In the genomic region with DNA sequence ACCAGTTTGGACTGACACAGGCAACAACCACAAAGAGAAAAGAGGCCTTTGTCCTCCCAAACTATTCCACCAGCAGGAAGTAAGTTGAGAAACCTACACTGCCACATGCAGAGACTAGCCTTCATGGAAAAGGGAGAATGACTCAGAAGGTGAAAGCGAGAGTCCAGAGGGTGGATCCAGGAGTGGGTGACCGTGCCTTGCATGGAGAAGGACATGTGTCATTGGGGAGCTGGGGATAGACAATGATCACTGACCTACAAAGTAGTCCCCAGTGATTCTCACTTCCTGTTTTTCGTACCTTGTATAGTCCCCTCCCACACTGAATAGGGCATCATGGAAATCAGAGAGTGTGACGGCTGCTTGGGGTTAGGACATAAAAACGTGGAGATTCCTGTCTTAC, we compare ENCODE assay signal across 10 cellular contexts.
DNase-seq lines count a peak whose midpoint lies in the region; ATAC-seq and TF ChIP-seq lines count a peak whose summit lies in the region.
"Had no signal": no experiment of that assay in that cellular context is flagged by ENCODE, and none has a peak within 500 bp of the region (broad histone marks: within the 10 kb centered on the region; RNA-seq: fewer than 3 reads in every experiment).

No MANE protein-coding gene starts in this region.

- DNase-seq in activated naive CD8-positive, alpha-beta T cell treated with anti-CD3 and anti-CD28 coated beads, Interleukin-2, amount 50 U/mL, for 24 hours: peak; percentile 10
- DNase-seq in activated naive CD8-positive, alpha-beta T cell treated with anti-CD3 and anti-CD28 coated beads for 36 hours: no peak
- DNase-seq in RWPE2 (ENCODE audit: low spot score) (no peak), dorsolateral prefrontal cortex (no peak), SKM-1 treated with dmso at 0.1 percent for 144 hours (lab: John Stamatoyannopoulos, UW; ENCODE audit: unreplicated experiment) (no peak), GF-D8 (lab: John Stamatoyannopoulos, UW) (no peak)
- DNase-seq: stimulated activated naive CD4-positive, alpha-beta T cell had no signal

- peaks cover 12% of the 10 kb centered on the region for H3K4me1 Mint-ChIP-seq in activated naive CD8-positive, alpha-beta T cell treated with anti-CD3 and anti-CD28 coated beads, Interleukin-2, amount 50 U/mL, for 24 hours
- peaks cover 10% of the 10 kb centered on the region for H3K4me1 Mint-ChIP-seq in activated naive CD8-positive, alpha-beta T cell treated with anti-CD3 and anti-CD28 coated beads for 36 hours

- no peaks in the 10 kb centered on the region for H3K36me3 Mint-ChIP-seq in activated naive CD8-positive, alpha-beta T cell treated with anti-CD3 and anti-CD28 coated beads, Interleukin-2, amount 50 U/mL, for 24 hours (ENCODE audit: low read depth)
- H3K36me3 Mint-ChIP-seq in activated naive CD8-positive, alpha-beta T cell treated with anti-CD3 and anti-CD28 coated beads for 36 hours: no peaks in the 10 kb centered on the region

- H3K27me3 ChIP-seq in RWPE2 (ENCODE audit: insufficient read depth, poor library complexity, severe bottlenecking): no peaks in the 10 kb centered on the region
- no peaks in the 10 kb centered on the region for H3K27me3 ChIP-seq in dorsolateral prefrontal cortex

- no peak for TF ChIP-seq CTCF in RWPE2 (IDR thresholded peaks at IDR 0.05; ENCODE audit: poor library complexity, severe bottlenecking)
- no peak for TF ChIP-seq CTCF in dorsolateral prefrontal cortex (IDR thresholded peaks at IDR 0.05 in 54 of 56, conservative IDR thresholded peaks at IDR 0.05 in 2 of 56; ENCODE audit: low read depth in 1 of 56, partially characterized antibody in 56 of 56)

- intact Hi-C loops in dorsolateral prefrontal cortex (cut with DNase I): no loop called here

- H3K4me3 Mint-ChIP-seq in activated naive CD8-positive, alpha-beta T cell treated with anti-CD3 and anti-CD28 coated beads, Interleukin-2, amount 50 U/mL, for 24 hours: no peak overlapping the region
- no peak overlapping the region for H3K4me3 Mint-ChIP-seq in activated naive CD8-positive, alpha-beta T cell treated with anti-CD3 and anti-CD28 coated beads for 36 hours
- H3K4me3 Mint-ChIP-seq: dendritic cell treated with granulocyte-macrophage colony-stimulating factor and Interleukin-4, amounts not matched to agents 40 ng/mL and 50 ng/mL, for 4 days had no signal

- ATAC-seq in activated naive CD8-positive, alpha-beta T cell treated with anti-CD3 and anti-CD28 coated beads, Interleukin-2, amount 50 U/mL, for 24 hours: peak; percentile 65
- peak; percentile 86 for ATAC-seq in HG03066 (IDR thresholded peaks at IDR 0.05; ENCODE audit: low read depth, unreplicated experiment)
- ATAC-seq in RWPE2 (ENCODE audit: low read depth): peak; percentile 84
- ATAC-seq in GM19328 (IDR thresholded peaks at IDR 0.05; ENCODE audit: unreplicated experiment): no peak

- peaks cover 5% of the 10 kb centered on the region for H3K9me3 Mint-ChIP-seq in activated naive CD8-positive, alpha-beta T cell treated with anti-CD3 and anti-CD28 coated beads, Interleukin-2, amount 50 U/mL, for 24 hours
- H3K9me3 Mint-ChIP-seq in activated naive CD8-positive, alpha-beta T cell treated with anti-CD3 and anti-CD28 coated beads for 36 hours: peaks cover 6% of the 10 kb centered on the region

- H3K27ac Mint-ChIP-seq in activated naive CD8-positive, alpha-beta T cell treated with anti-CD3 and anti-CD28 coated beads, Interleukin-2, amount 50 U/mL, for 24 hours: no peak overlapping the region
- H3K27ac Mint-ChIP-seq in activated naive CD8-positive, alpha-beta T cell treated with anti-CD3 and anti-CD28 coated beads for 36 hours: no peak overlapping the region
- H3K27ac Mint-ChIP-seq: dendritic cell treated with granulocyte-macrophage colony-stimulating factor and Interleukin-4, amounts not matched to agents 40 ng/mL and 50 ng/mL, for 4 days had no signal

- H3K4me1 ChIP-seq in RWPE2 (ENCODE audit: insufficient read depth, poor library complexity, severe bottlenecking): peaks cover 24% of the 10 kb centered on the region

- H3K27ac ChIP-seq in RWPE2 (ENCODE audit: poor library complexity, severe bottlenecking) (peak overlapping the region; percentile 64), dorsolateral prefrontal cortex (no peak overlapping the region)

- H3K27me3 Mint-ChIP-seq in activated naive CD8-positive, alpha-beta T cell treated with anti-CD3 and anti-CD28 coated beads, Interleukin-2, amount 50 U/mL, for 24 hours: peaks cover 3% of the 10 kb centered on the region
- H3K27me3 Mint-ChIP-seq in activated naive CD8-positive, alpha-beta T cell treated with anti-CD3 and anti-CD28 coated beads for 36 hours: no peaks in the 10 kb centered on the region

- no peaks in the 10 kb centered on the region for H3K9me3 ChIP-seq in RWPE2 (ENCODE audit: severe bottlenecking)

- H3K36me3 ChIP-seq in RWPE2 (ENCODE audit: low read depth): no peaks in the 10 kb centered on the region

- H3K4me3 ChIP-seq in RWPE2 (ENCODE audit: severe bottlenecking) (no peak overlapping the region), dorsolateral prefrontal cortex (no peak overlapping the region)
